In the genomic region with DNA sequence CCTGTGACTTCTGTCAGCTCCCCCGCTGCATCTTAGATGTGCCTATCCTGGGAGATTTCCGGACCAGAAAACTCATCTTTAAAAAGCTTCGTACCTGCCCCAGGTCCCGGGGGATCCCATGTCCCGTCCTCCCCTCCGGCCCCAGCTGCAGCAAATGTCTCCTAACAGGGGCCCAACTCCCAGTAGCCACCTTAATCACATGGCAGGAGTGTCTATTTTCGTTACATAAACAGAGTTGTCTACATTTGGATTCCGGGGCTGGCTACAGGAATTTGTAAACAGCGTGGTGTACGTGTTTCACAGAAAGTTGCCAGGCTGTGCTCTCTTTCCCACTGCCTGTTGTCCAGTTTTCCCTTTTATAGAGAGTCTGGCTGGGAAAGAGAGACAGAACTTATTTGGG, we compare ENCODE assay signal across 18 cellular contexts. TPM values are rescaled to one million over a fixed set of nuclear protein-coding genes. Genes with fewer than 3 reads are reported as not detected.
DNase-seq lines count a peak whose midpoint lies in the region; ATAC-seq and TF ChIP-seq lines count a peak whose summit lies in the region.
"Had no signal": no experiment of that assay in that cellular context is flagged by ENCODE, and none has a peak within 500 bp of the region (broad histone marks: within the 10 kb centered on the region; RNA-seq: fewer than 3 reads in every experiment).

No MANE protein-coding gene starts in this region.

- no peak for TF ChIP-seq CTCF in cardiac muscle cell (IDR thresholded peaks at IDR 0.05; ENCODE audit: low read depth, low read length)
- no peak for TF ChIP-seq CTCF in osteocyte (IDR thresholded peaks at IDR 0.05)

- H3K27me3 ChIP-seq in cardiac muscle cell (no peaks in the 10 kb centered on the region), aorta (ENCODE audit: control insufficient read depth in 1 of 2, insufficient read depth in 2 of 2, low read length in 1 of 2) (no peaks in the 10 kb centered on the region)

- DNase-seq in activated effector memory CD4-positive, alpha-beta T cell treated with anti-CD3 and anti-CD28 coated beads, Interleukin-2, amount 50 U/mL, for 16 hours = peak; percentile 27
- no peak for DNase-seq in activated effector memory CD4-positive, alpha-beta T cell treated with Interleukin-2 at 50 U/mL for 16 hours
- DNase-seq in cardiac muscle cell (ENCODE audit: low read depth in 1 of 2, low spot score in 1 of 2) = no peak
- no peak for DNase-seq in osteocyte (ENCODE audit: extremely low spot score, unreplicated experiment)
- no peak for DNase-seq in aorta
- no peak for DNase-seq in mesenteric fat pad (ENCODE audit: low spot score)
- DNase-seq: 8988T; activated CD8-positive, alpha-beta memory T cell treated with anti-CD3 and anti-CD28 coated beads, Interleukin-2, amount 50 U/mL, for 48 hours; CD8-positive, alpha-beta memory T cell; dermis blood vessel endothelial cell; foreskin keratinocyte; NCI-H1417; NCI-H446; stimulated activated CD4-positive, alpha-beta T cell treated with anti-CD3 and anti-CD28 coated beads, Interleukin-4, amount 100 ng/mL, for 1 hour; SW 1271 had no signal

- no peaks in the 10 kb centered on the region for H3K27me3 Mint-ChIP-seq in osteocyte (ENCODE audit: unreplicated experiment)

- ATAC-seq in aorta (ENCODE audit: low FRiP score) (peak; percentile 43), HG03521 (IDR thresholded peaks at IDR 0.05; ENCODE audit: unreplicated experiment) (no peak), GM18873 (IDR thresholded peaks at IDR 0.05; ENCODE audit: low FRiP score, unreplicated experiment) (no peak)
- ATAC-seq: foreskin keratinocyte had no signal

- H3K4me3 ChIP-seq in cardiac muscle cell (no peak overlapping the region), aorta (ENCODE audit: low read length in 2 of 2) (no peak overlapping the region)

- H3K9me3 Mint-ChIP-seq in osteocyte (ENCODE audit: unreplicated experiment) = no peaks in the 10 kb centered on the region

- 16 to 25% methylated on average over 10 of the region's 10 CpGs for WGBS in aorta, 2 donors

- H3K4me1 ChIP-seq in cardiac muscle cell (ENCODE audit: low read depth) (no peaks in the 10 kb centered on the region), aorta (ENCODE audit: control insufficient read depth in 1 of 2, insufficient read depth in 2 of 2, low read length in 2 of 2) (no peaks in the 10 kb centered on the region)
- H3K4me1 ChIP-seq: foreskin keratinocyte had no signal

- peak overlapping the region; percentile 80 for H3K27ac Mint-ChIP-seq in osteocyte (ENCODE audit: unreplicated experiment)
- H3K27ac Mint-ChIP-seq: CD8-positive, alpha-beta memory T cell had no signal

- H3K4me1 Mint-ChIP-seq in osteocyte (ENCODE audit: unreplicated experiment) = peaks cover 67% of the 10 kb centered on the region

- intact Hi-C loops in aorta (cut with DNase I) = loop anchor here (5.0 kb wide), 3 partner anchors 144 to 409 kb away; a partner anchor contains a TSS

- H3K36me3 Mint-ChIP-seq in osteocyte (ENCODE audit: unreplicated experiment) = no peaks in the 10 kb centered on the region
- H3K36me3 Mint-ChIP-seq: CD8-positive, alpha-beta memory T cell had no signal

- peak overlapping the region; percentile 36 for H3K4me3 Mint-ChIP-seq in osteocyte (ENCODE audit: unreplicated experiment)
- H3K4me3 Mint-ChIP-seq: CD8-positive, alpha-beta memory T cell had no signal

- H3K27ac ChIP-seq in cardiac muscle cell (peak overlapping the region; percentile 10), aorta (ENCODE audit: low read depth in 1 of 2, low read length in 2 of 2) (peak overlapping the region in 1 of 2 donors; percentile 28)
- H3K27ac ChIP-seq: foreskin keratinocyte had no signal

- no peaks in the 10 kb centered on the region for H3K9me3 ChIP-seq in cardiac muscle cell (ENCODE audit: low read depth)
- H3K9me3 ChIP-seq in aorta (ENCODE audit: control insufficient read depth, low read length) = no peaks in the 10 kb centered on the region

- H3K36me3 ChIP-seq in cardiac muscle cell = no peaks in the 10 kb centered on the region
- no peaks in the 10 kb centered on the region for H3K36me3 ChIP-seq in aorta (ENCODE audit: control insufficient read depth in 1 of 2, insufficient read depth in 2 of 2, low read length in 1 of 2)

RNA-seq across cellular contexts. Expression of a gene that starts 17.9 kb away (rescaled TPM):
- 1.7 TPM in 1 of 2 replicates, not detected in the other for total RNA-seq in cardiac muscle cell
- polyA plus RNA-seq in cardiac muscle cell = 0.82 and 2.7 TPM in 2 replicates
- 0.56 TPM in 1 of 2 replicates, not detected in the other for total RNA-seq in osteocyte
- 1 to 10 TPM; 1.7 to 2.4 TPM for total RNA-seq in aorta
- 1 to 10 TPM in 1 of 2 donors, under 1 TPM in 1; 0.50 to 1.6 TPM for polyA plus RNA-seq in aorta
- not detected for total RNA-seq in mesenteric fat pad
- total RNA-seq: CD8-positive, alpha-beta memory T cell; dermis blood vessel endothelial cell; foreskin keratinocyte; pulmonary artery endothelial cell had no signal
- polyA plus RNA-seq: CD8-positive, alpha-beta memory T cell; foreskin keratinocyte had no signal

RNA-seq across cellular contexts. Expression of a gene that starts 29.4 kb away (rescaled TPM):
- total RNA-seq in cardiac muscle cell = 13.9 and 17.4 TPM in 2 replicates
- 7.3 and 11.0 TPM in 2 replicates for polyA plus RNA-seq in cardiac muscle cell
- 3.3 and 3.9 TPM in 2 replicates for total RNA-seq in osteocyte
- total RNA-seq in aorta = 10 to 100 TPM; 12.2 to 13.0 TPM
- 10 to 100 TPM in 1 of 2 donors, 1 to 10 TPM in 1; 4.7 to 52.7 TPM for polyA plus RNA-seq in aorta
- total RNA-seq in mesenteric fat pad = 3.9 TPM
